Comparison of ENCODE assay signal across 11 cellular contexts in the genomic region with DNA sequence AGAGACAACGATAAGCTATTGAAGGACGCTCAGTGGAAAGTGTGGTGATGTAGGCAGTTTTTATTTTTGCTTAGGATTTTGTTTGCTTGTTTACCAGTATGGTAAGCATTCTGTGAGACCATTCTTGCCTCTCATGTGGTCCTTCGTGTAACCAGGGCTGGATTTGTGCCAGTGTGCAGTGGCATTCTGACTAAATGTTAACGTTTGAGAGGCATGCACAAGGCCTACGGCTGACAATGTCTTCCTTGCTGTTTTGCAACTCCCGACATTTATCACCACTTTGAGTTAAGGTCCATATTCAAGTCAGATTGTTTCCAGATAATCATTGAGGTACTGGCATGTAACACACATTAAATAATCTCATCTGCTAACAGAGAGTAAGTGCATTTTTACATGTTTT.
DNase-seq lines count a peak whose midpoint lies in the region; ATAC-seq and TF ChIP-seq lines count a peak whose summit lies in the region.
"Had no signal": no experiment of that assay in that cellular context is flagged by ENCODE, and none has a peak within 500 bp of the region (broad histone marks: within the 10 kb centered on the region; RNA-seq: fewer than 3 reads in every experiment).

No MANE protein-coding gene starts in this region.

- no peaks in the 10 kb centered on the region for H3K27me3 ChIP-seq in BLaER1 treated with 17β-estradiol and CSF1 and Interleukin-3, amounts not matched to agents 10 nM and 100 nM
- H3K27me3 ChIP-seq in mucosa of rectum (ENCODE audit: control insufficient read depth in 2 of 2, insufficient read depth in 2 of 2, low read length in 2 of 2), result no peaks in the 10 kb centered on the region
- no peaks in the 10 kb centered on the region for H3K27me3 ChIP-seq in heart left ventricle
- H3K27me3 ChIP-seq: MG63 had no signal

- DNase-seq in activated CD4-positive, alpha-beta memory T cell treated with anti-CD3 and anti-CD28 coated beads for 36 hours, result peak; percentile 43
- DNase-seq in NCI-H1694 treated with DMSO at 0.1 percent for 48 hours (lab: John Stamatoyannopoulos, UW) (no peak), heart left ventricle (no peak)
- no peak for DNase-seq in activated CD4-positive, CD25-positive, alpha-beta regulatory T cell (lab: John Stamatoyannopoulos, UW)
- DNase-seq: mesenchymal stem cell, MG63, SK-N-SH had no signal

- no peak for TF ChIP-seq CTCF in heart left ventricle (IDR thresholded peaks at IDR 0.05)

- 64 to 69% (median 66%) methylated on average over 6 of the region's 6 CpGs for WGBS in heart left ventricle, 4 donors

- peaks cover 33% of the 10 kb centered on the region for H3K4me1 Mint-ChIP-seq in activated CD4-positive, alpha-beta memory T cell treated with anti-CD3 and anti-CD28 coated beads for 36 hours (ENCODE audit: low read depth)

- peak overlapping the region; percentile 73 to 94 (median 89) for H3K9ac ChIP-seq in BLaER1 treated with 17β-estradiol and CSF1 and Interleukin-3, amounts not matched to agents 10 nM and 100 nM
- no peak overlapping the region for H3K9ac ChIP-seq in mucosa of rectum (ENCODE audit: low read depth in 1 of 2, low read length in 2 of 2)
- H3K9ac ChIP-seq: SK-N-SH had no signal

- TF ChIP-seq POLR2A in heart left ventricle (IDR thresholded peaks at IDR 0.05), result no peak

- peaks cover 0 to 16% (median 5%) of the 10 kb centered on the region in 11 experiments; a peak in 15 of 22 replicates for H4K20me1 ChIP-seq in BLaER1 treated with 17β-estradiol and CSF1 and Interleukin-3, amounts not matched to agents 10 nM and 100 nM

- peaks cover 22 to 38% (median 28%) of the 10 kb centered on the region in 10 experiments for H3K4me1 ChIP-seq in BLaER1 treated with 17β-estradiol and CSF1 and Interleukin-3, amounts not matched to agents 10 nM and 100 nM
- no peaks in the 10 kb centered on the region for H3K4me1 ChIP-seq in mucosa of rectum (ENCODE audit: control insufficient read depth in 2 of 2, insufficient read depth in 2 of 2, low read length in 2 of 2)
- H3K4me1 ChIP-seq in heart left ventricle, result peaks cover 0 to 35% (median 0%) of the 10 kb centered on the region in 12 donors

- H3K9me3 Mint-ChIP-seq in activated CD4-positive, alpha-beta memory T cell treated with anti-CD3 and anti-CD28 coated beads for 36 hours, result peaks cover 16% of the 10 kb centered on the region

- peak overlapping the region; percentile 91 for H3K4me3 Mint-ChIP-seq in activated CD4-positive, alpha-beta memory T cell treated with anti-CD3 and anti-CD28 coated beads for 36 hours

- intact Hi-C loops in activated CD4-positive, alpha-beta memory T cell treated with anti-CD3 and anti-CD28 coated beads for 36 hours (cut with micrococcal nuclease), result loop anchor here (1.0 to 5.0 kb wide), 4 partner anchors 81 to 344 kb away; no protein-coding TSS in a partner anchor
- intact Hi-C loops in heart left ventricle (cut with DNase I), result no loop called here

- POLR2A ChIA-PET in activated CD4-positive, alpha-beta memory T cell treated with anti-CD3 and anti-CD28 coated beads for 36 hours (lab: Charles Lee), result interaction anchor here (0.8 to 1.9 kb wide), 8 partner anchors 13 to 212 kb away, joined by 3 to 9 read pairs (median 4); a partner anchor contains a TSS

- H3K36me3 Mint-ChIP-seq in activated CD4-positive, alpha-beta memory T cell treated with anti-CD3 and anti-CD28 coated beads for 36 hours, result peaks cover 4% of the 10 kb centered on the region

- peak overlapping the region; percentile 83 to 95 (median 91) for H3K4me2 ChIP-seq in BLaER1 treated with 17β-estradiol and CSF1 and Interleukin-3, amounts not matched to agents 10 nM and 100 nM
- H3K4me2 ChIP-seq: SK-N-SH had no signal

- peak overlapping the region; percentile 97 for H3K27ac Mint-ChIP-seq in activated CD4-positive, alpha-beta memory T cell treated with anti-CD3 and anti-CD28 coated beads for 36 hours

- no peak for ATAC-seq in HG03442 (IDR thresholded peaks at IDR 0.05; ENCODE audit: unreplicated experiment)
- no peak for ATAC-seq in heart left ventricle

- H3K27ac ChIP-seq in BLaER1 treated with 17β-estradiol and CSF1 and Interleukin-3, amounts not matched to agents 10 nM and 100 nM, result peak overlapping the region; percentile 76 to 96 (median 88)
- H3K27ac ChIP-seq in mucosa of rectum (ENCODE audit: low read depth in 2 of 2, low read length in 2 of 2), result peak overlapping the region; percentile 50 to 82
- peak overlapping the region in 3 of 12 donors; percentile 7 to 95 (median 58) for H3K27ac ChIP-seq in heart left ventricle

- peak overlapping the region; percentile 69 to 87 (median 75); a peak in 19 of 20 replicates for H3K4me3 ChIP-seq in BLaER1 treated with 17β-estradiol and CSF1 and Interleukin-3, amounts not matched to agents 10 nM and 100 nM
- H3K4me3 ChIP-seq in GM08714 (ENCODE audit: low read length), result peak overlapping the region; percentile 99; the same call in 1 of the 2 replicates
- H3K4me3 ChIP-seq in mucosa of rectum (ENCODE audit: low read length in 2 of 2), result peak overlapping the region in 1 of 2 donors; percentile 74
- peak overlapping the region in 1 of 12 donors; percentile 67 for H3K4me3 ChIP-seq in heart left ventricle
- H3K4me3 ChIP-seq: MG63 had no signal

- no peaks in the 10 kb centered on the region for H3K27me3 Mint-ChIP-seq in activated CD4-positive, alpha-beta memory T cell treated with anti-CD3 and anti-CD28 coated beads for 36 hours

- H3K36me3 ChIP-seq in BLaER1 treated with 17β-estradiol and CSF1 and Interleukin-3, amounts not matched to agents 10 nM and 100 nM, result peaks cover 0 to 49% (median 20%) of the 10 kb centered on the region in 11 experiments; a peak in 15 of 22 replicates
- no peaks in the 10 kb centered on the region for H3K36me3 ChIP-seq in mucosa of rectum (ENCODE audit: control insufficient read depth in 2 of 2, insufficient read depth in 2 of 2, low read length in 2 of 2)
- no peaks in the 10 kb centered on the region for H3K36me3 ChIP-seq in heart left ventricle
- H3K36me3 ChIP-seq: MG63 had no signal

- CTCF ChIA-PET in activated CD4-positive, alpha-beta memory T cell treated with anti-CD3 and anti-CD28 coated beads for 36 hours (lab: Charles Lee), result interaction anchor here (1.0 to 3.5 kb wide), 6 partner anchors 39 to 337 kb away, joined by 3 to 16 read pairs (median 4); no protein-coding TSS in a partner anchor

- peaks cover 16 to 29% (median 20%) of the 10 kb centered on the region in 11 experiments for H3K9me3 ChIP-seq in BLaER1 treated with 17β-estradiol and CSF1 and Interleukin-3, amounts not matched to agents 10 nM and 100 nM (replicated peaks in 1 of 11)
- H3K9me3 ChIP-seq in mucosa of rectum (ENCODE audit: control insufficient read depth in 2 of 2, low read length in 2 of 2), result peaks cover 3% of the 10 kb centered on the region in 2 donors
- H3K9me3 ChIP-seq in heart left ventricle, result peaks cover 0 to 20% (median 9%) of the 10 kb centered on the region in 12 donors

Comparison
In these comparisons a context has a peak if more than half of its experiments do, and no peak if none do; other contexts are left out.
1. H3K9ac ChIP-seq: peak in BLaER1 treated with 17β-estradiol and CSF1 and Interleukin-3, amounts not matched to agents 10 nM and 100 nM (11 of 11); none in mucosa of rectum (0 of 2).